ENCODE assay signal across 8 cellular contexts in genomic region chr18:11906926-11907874, GRCh38. TPM values are rescaled to one million over a fixed set of nuclear protein-coding genes. Genes with fewer than 3 reads are reported as not detected.
DNase-seq lines count a peak whose midpoint lies in the region; ATAC-seq and TF ChIP-seq lines count a peak whose summit lies in the region.

No MANE protein-coding gene starts in this region.

- no peaks in the 10 kb centered on the region for H3K9me3 Mint-ChIP-seq in mesothelial cell of epicardium

- no peak for DNase-seq in heart left ventricle
- no peak for DNase-seq in cardiac septum (ENCODE audit: low spot score)
- no peak for DNase-seq in body of pancreas
- no peak for DNase-seq in mesothelial cell of epicardium (ENCODE audit: low spot score in 2 of 2, unreplicated experiment in 2 of 2)
- no peak for DNase-seq in vagina (ENCODE audit: extremely low spot score in 2 of 2)
- no peak for DNase-seq in kidney tubule cell (ENCODE audit: low spot score)
- DNase-seq in HEK293T (ENCODE audit: extremely low spot score) = no peak

- H3K4me3 Mint-ChIP-seq in mesothelial cell of epicardium = peak overlapping the region; percentile 94

- no peaks in the 10 kb centered on the region for H3K27me3 Mint-ChIP-seq in mesothelial cell of epicardium (ENCODE audit: low read depth)

- H3K27ac ChIP-seq in heart left ventricle (peak overlapping the region in 7 of 12 donors; percentile 97 to 100 (median 99)), body of pancreas (peak overlapping the region in 3 of 4 donors; percentile 98 to 100 (median 100)), vagina (peak overlapping the region; percentile 95)

- H3K27me3 ChIP-seq in heart left ventricle = no peaks in the 10 kb centered on the region
- no peaks in the 10 kb centered on the region for H3K27me3 ChIP-seq in body of pancreas
- no peaks in the 10 kb centered on the region for H3K27me3 ChIP-seq in vagina

- peaks cover 16% of the 10 kb centered on the region for H3K4me1 Mint-ChIP-seq in mesothelial cell of epicardium

- TF ChIP-seq CTCF in heart left ventricle (IDR thresholded peaks at IDR 0.05) = no peak
- TF ChIP-seq CTCF in body of pancreas (IDR thresholded peaks at IDR 0.05) = no peak
- TF ChIP-seq CTCF in mesothelial cell of epicardium (IDR thresholded peaks at IDR 0.05; ENCODE audit: unreplicated experiment) = no peak
- TF ChIP-seq CTCF in vagina (IDR thresholded peaks at IDR 0.05) = no peak

- H3K4me1 ChIP-seq in heart left ventricle (peaks cover 0 to 34% (median 17%) of the 10 kb centered on the region in 12 donors), body of pancreas (peaks cover 35% of the 10 kb centered on the region), vagina (peaks cover 26% of the 10 kb centered on the region)

- ATAC-seq in heart left ventricle (no peak), body of pancreas (no peak), HG03439 (IDR thresholded peaks at IDR 0.05; ENCODE audit: unreplicated experiment) (no peak)

- POLR2A ChIA-PET in HEK293T (lab: Yijun Ruan, JAX) = no interaction called here

- WGBS in heart left ventricle, 4 donors = 70 to 72% (median 72%) methylated on average over 20 of the region's 20 CpGs
- 58 to 64% methylated on average over 20 of the region's 20 CpGs for WGBS in body of pancreas, 2 donors

- no peaks in the 10 kb centered on the region for H3K9me3 ChIP-seq in heart left ventricle
- no peaks in the 10 kb centered on the region for H3K9me3 ChIP-seq in body of pancreas
- H3K9me3 ChIP-seq in vagina = no peaks in the 10 kb centered on the region

- peak overlapping the region; percentile 62 to 95 (median 78) for H3K4me3 ChIP-seq in heart left ventricle
- H3K4me3 ChIP-seq in body of pancreas = peak overlapping the region in 1 of 2 donors; percentile 60
- H3K4me3 ChIP-seq in vagina = peak overlapping the region; percentile 75 to 76

- CTCF ChIA-PET in HEK293T (lab: Yijun Ruan, JAX) = interaction anchor here (0.7 kb wide), 1 partner anchor 353 kb away, joined by 3 read pairs; no protein-coding TSS in a partner anchor

- TF ChIP-seq POLR2A in heart left ventricle (IDR thresholded peaks at IDR 0.05) (no peak), body of pancreas (IDR thresholded peaks at IDR 0.05) (no peak), vagina (IDR thresholded peaks at IDR 0.05) (no peak)

- H3K36me3 ChIP-seq in heart left ventricle = peaks cover 0 to 37% (median 27%) of the 10 kb centered on the region in 9 donors
- H3K36me3 ChIP-seq in body of pancreas (replicated peaks in 1 of 2; ENCODE audit: insufficient read depth in 1 of 2, low read depth in 2 of 2) = no peaks in the 10 kb centered on the region
- peaks cover 0 to 9% of the 10 kb centered on the region in 2 donors for H3K36me3 ChIP-seq in vagina

- H3K27ac Mint-ChIP-seq in mesothelial cell of epicardium = peak overlapping the region; percentile 94

- peaks cover 1% of the 10 kb centered on the region for H3K36me3 Mint-ChIP-seq in mesothelial cell of epicardium

- intact Hi-C loops in heart left ventricle (cut with DNase I) (loop anchor here in 5 of 10 donors (5.0 to 10.0 kb wide), 2 partner anchors 52 to 55 kb away; partner anchors contain the start of gene CHMP1B (in 5 of the 5)), cardiac septum (cut with DNase I) (no loop called here), body of pancreas (cut with DNase I) (no loop called here), vagina (cut with DNase I) (no loop called here)

TF ChIP-seq in HEK293T, 16 proteins besides CTCF, POLR2A, EP300 and RAD21:
- TF ChIP-seq L3MBTL2 (conservative IDR thresholded peaks at IDR 0.05) = no peak
- TF ChIP-seq HDGF (IDR thresholded peaks at IDR 0.05; ENCODE audit: borderline replicate concordance) = no peak
- TF ChIP-seq LEF1 (IDR thresholded peaks at IDR 0.05; ENCODE audit: borderline replicate concordance) = no peak
- TF ChIP-seq PKNOX1 (IDR thresholded peaks at IDR 0.05) = no peak
- no peak for TF ChIP-seq FOXA1 (IDR thresholded peaks at IDR 0.05)
- TF ChIP-seq FOXM1 (IDR thresholded peaks at IDR 0.05; ENCODE audit: borderline replicate concordance) = no peak
- TF ChIP-seq NFRKB (IDR thresholded peaks at IDR 0.05) = no peak
- TF ChIP-seq SUZ12 (IDR thresholded peaks at IDR 0.05) = no peak
- TF ChIP-seq FOXK2 (IDR thresholded peaks at IDR 0.05) = no peak

RNA-seq across cellular contexts. Expression of gene MPPE1, which starts 0.9 kb away (rescaled TPM):
- total RNA-seq in heart left ventricle (10 to 100 TPM; 17.8 to 45.5 (median 29.7) TPM), cardiac septum (39.9 TPM), body of pancreas (10 to 100 TPM; 29.0 to 43.1 TPM), mesothelial cell of epicardium (34.6 to 40.5 TPM (median 35.6 TPM) in 3 replicates), vagina (24.6 TPM)
- polyA plus RNA-seq in heart left ventricle = 10 to 100 TPM; 23.4 to 26.2 TPM

RNA-seq across cellular contexts. Expression of gene CHMP1B, which starts 56.0 kb away (rescaled TPM):
- total RNA-seq in heart left ventricle (10 to 100 TPM; 29.6 to 41.2 (median 37.3) TPM), cardiac septum (28.2 TPM), body of pancreas (10 to 100 TPM; 23.1 to 27.4 TPM), mesothelial cell of epicardium (42.1 to 45.9 TPM (median 43.7 TPM) in 3 replicates), vagina (44.7 TPM)
- polyA plus RNA-seq in heart left ventricle = 10 to 100 TPM; 19.8 to 37.4 TPM
